Comparison of ENCODE assay signal across 1 cellular context in the genomic region with DNA sequence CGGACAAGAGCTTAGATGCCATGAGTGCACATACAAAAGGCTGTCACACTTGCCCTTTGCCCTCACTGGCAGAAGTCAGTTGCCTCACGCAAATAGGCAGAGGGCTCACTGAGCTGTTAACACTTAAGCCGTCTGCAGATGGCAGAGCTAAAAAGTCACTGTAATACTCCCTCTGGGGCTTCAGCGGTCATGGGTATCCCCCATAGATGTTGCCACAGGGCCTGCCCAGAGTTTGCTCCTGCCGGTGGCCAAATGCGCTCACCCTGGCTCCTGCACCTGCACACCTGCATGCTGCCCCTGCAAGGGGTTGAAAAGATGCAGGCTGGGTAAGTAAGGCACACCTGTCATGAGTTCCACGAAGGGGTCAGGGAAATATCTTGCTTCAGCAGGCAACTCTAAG.
TF ChIP-seq lines count a peak whose summit lies in the region.

No MANE protein-coding gene starts in this region.

TF ChIP-seq in GM12878, 131 proteins besides CTCF, POLR2A, EP300 and RAD21:
- no peak for TF ChIP-seq HDGF (IDR thresholded peaks at IDR 0.05)
- TF ChIP-seq POLR2AphosphoS2 (IDR thresholded peaks at IDR 0.05; ENCODE audit: low read depth, low read length) = no peak
- TF ChIP-seq GATAD2B (conservative IDR thresholded peaks at IDR 0.05; ENCODE audit: low read depth) = no peak
- TF ChIP-seq IRF5 (IDR thresholded peaks at IDR 0.05; ENCODE audit: borderline replicate concordance) = no peak
- no peak for TF ChIP-seq CHD2 (IDR thresholded peaks at IDR 0.05; ENCODE audit: borderline replicate concordance, low read depth, low read length)
- TF ChIP-seq RB1 (IDR thresholded peaks at IDR 0.05; ENCODE audit: borderline replicate concordance) = no peak
- TF ChIP-seq CBFB (IDR thresholded peaks at IDR 0.05; ENCODE audit: low read depth) = no peak
- no peak for TF ChIP-seq NR2C1 (IDR thresholded peaks at IDR 0.05)
- TF ChIP-seq ZNF207 (IDR thresholded peaks at IDR 0.05; ENCODE audit: borderline replicate concordance) = no peak
- no peak for TF ChIP-seq IRF4 (IDR thresholded peaks at IDR 0.05; ENCODE audit: low read depth, low read length)
- TF ChIP-seq PRDM15 (CRISPR knock-in tag; IDR thresholded peaks at IDR 0.05) = no peak
- no peak for TF ChIP-seq YBX1 (IDR thresholded peaks at IDR 0.05)
- no peak for TF ChIP-seq RELA (IDR thresholded peaks at IDR 0.05; ENCODE audit: borderline replicate concordance, partially characterized antibody)
- TF ChIP-seq SUPT20H (IDR thresholded peaks at IDR 0.05; ENCODE audit: borderline replicate concordance, control insufficient read depth, low read depth, low read length) = no peak
- TF ChIP-seq RCOR1 (conservative IDR thresholded peaks at IDR 0.05; ENCODE audit: low read depth, low read length) = no peak
- TF ChIP-seq POLR2AphosphoS5 (IDR thresholded peaks at IDR 0.05; ENCODE audit: low read length) = no peak
- no peak for TF ChIP-seq ZNF274 (IDR thresholded peaks at IDR 0.05; ENCODE audit: insufficient read depth, insufficient read length)
